ENCODE assay signal across 23 cellular contexts in the genomic region with DNA sequence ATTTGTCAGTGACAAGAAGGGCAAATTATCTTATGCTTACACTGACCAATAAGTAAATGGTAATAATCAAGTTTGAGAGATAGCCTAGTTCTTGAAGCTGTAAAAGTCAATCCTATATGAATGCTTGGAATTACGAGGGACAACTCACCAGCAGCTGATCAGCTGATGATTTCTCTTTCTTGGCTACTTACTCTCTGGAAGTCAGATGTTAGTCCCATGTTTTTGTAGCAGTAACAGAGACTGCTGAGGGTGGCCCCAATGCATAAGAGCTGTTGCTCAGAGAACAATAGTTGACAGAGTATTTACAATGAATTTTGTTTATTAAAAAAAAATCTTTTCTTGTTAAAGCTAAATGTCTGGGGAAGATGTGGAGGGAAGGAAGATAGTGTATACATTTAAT. TPM values are rescaled to one million over a fixed set of nuclear protein-coding genes. Genes with fewer than 3 reads are reported as not detected.
DNase-seq lines count a peak whose midpoint lies in the region; ATAC-seq and TF ChIP-seq lines count a peak whose summit lies in the region.
"Had no signal": no experiment of that assay in that cellular context is flagged by ENCODE, and none has a peak within 500 bp of the region (broad histone marks: within the 10 kb centered on the region; RNA-seq: fewer than 3 reads in every experiment).

No MANE protein-coding gene starts in this region.

- 67 to 72% methylated on average over 1 of the region's 1 CpG for WGBS in heart right ventricle, 2 donors

- DNase-seq in left ventricle myocardium inferior (no peak), heart right ventricle (no peak), epidermal melanocyte (ENCODE audit: insufficient read length, low spot score) (peak; percentile 44), foreskin melanocyte (peak; percentile 83), gastrocnemius medialis (no peak), pons (ENCODE audit: low spot score) (no peak), NCI-H82 treated with DMSO at 0.1 percent for 48 hours (lab: John Stamatoyannopoulos, UW; ENCODE audit: unreplicated experiment) (no peak)
- no peak for DNase-seq in central memory CD4-positive, alpha-beta T cell
- DNase-seq: AML-193; BE2C; CD4-positive, alpha-beta T cell; CD8-positive, alpha-beta memory T cell; DMS 273 treated with DMSO at 0.1 percent for 48 hours; DMS79; EL; GDM1; GM23248; H7; HCEC 1CT had no signal

- no peaks in the 10 kb centered on the region for H3K9me3 ChIP-seq in left ventricle myocardium inferior (replicated peaks)
- peaks cover 0 to 15% (median 0%) of the 10 kb centered on the region in 11 donors for H3K9me3 ChIP-seq in heart right ventricle
- H3K9me3 ChIP-seq in gastrocnemius medialis = no peaks in the 10 kb centered on the region

- ATAC-seq in heart right ventricle (no peak), gastrocnemius medialis (peak in 1 of 2 donors; percentile 59)

- H3K27ac ChIP-seq in left ventricle myocardium inferior (replicated peaks) (peak overlapping the region; percentile 20), heart right ventricle (peak overlapping the region in 2 of 10 donors; percentile 11 to 16), gastrocnemius medialis (peak overlapping the region; percentile 16 to 52 (median 28))
- H3K27ac ChIP-seq: 22Rv1; BLaER1 treated with 17β-estradiol and CSF1 and Interleukin-3, amounts not matched to agents 10 nM and 100 nM; GM23248 had no signal

- TF ChIP-seq POLR2A in gastrocnemius medialis (IDR thresholded peaks at IDR 0.05) = no peak

- H3K4me3 ChIP-seq in left ventricle myocardium inferior (no peak overlapping the region), heart right ventricle (no peak overlapping the region), gastrocnemius medialis (no peak overlapping the region)
- H3K4me3 ChIP-seq: BLaER1 treated with 17β-estradiol and CSF1 and Interleukin-3, amounts not matched to agents 10 nM and 100 nM; GM23248 had no signal

- in situ Hi-C loops in gastrocnemius medialis (cut with MboI; ENCODE audit: low sequenced_read_pairs in 4 of 4) = no loop called here

- H3K4me1 ChIP-seq in left ventricle myocardium inferior (peaks cover 33% of the 10 kb centered on the region), heart right ventricle (peaks cover 0 to 29% (median 7%) of the 10 kb centered on the region in 9 donors), gastrocnemius medialis (no peaks in the 10 kb centered on the region)
- H3K4me1 ChIP-seq: BE2C; BLaER1 treated with 17β-estradiol and CSF1 and Interleukin-3, amounts not matched to agents 10 nM and 100 nM had no signal

- intact Hi-C loops in left ventricle myocardium inferior (cut with micrococcal nuclease) = no loop called here
- intact Hi-C loops in heart right ventricle (cut with DNase I) = no loop called here
- intact Hi-C loops in gastrocnemius medialis (cut with DNase I; ENCODE audit: low total_unique reads) = no loop called here

- no peak for TF ChIP-seq CTCF in left ventricle myocardium inferior (IDR thresholded peaks at IDR 0.05; ENCODE audit: borderline replicate concordance)
- TF ChIP-seq CTCF in heart right ventricle (IDR thresholded peaks at IDR 0.05) = no peak
- TF ChIP-seq CTCF in gastrocnemius medialis (IDR thresholded peaks at IDR 0.05 in 4 of 5, conservative IDR thresholded peaks at IDR 0.05 in 1 of 5) = no peak

- H3K36me3 ChIP-seq in left ventricle myocardium inferior (peaks cover 57% of the 10 kb centered on the region), heart right ventricle (peaks cover 0 to 91% (median 20%) of the 10 kb centered on the region in 9 donors), gastrocnemius medialis (peaks cover 0 to 61% of the 10 kb centered on the region in 2 donors)

- no peaks in the 10 kb centered on the region for H3K27me3 ChIP-seq in left ventricle myocardium inferior (ENCODE audit: low read depth)
- H3K27me3 ChIP-seq in heart right ventricle = no peaks in the 10 kb centered on the region
- H3K27me3 ChIP-seq in gastrocnemius medialis = no peaks in the 10 kb centered on the region
- H3K27me3 ChIP-seq: BE2C; BLaER1 treated with 17β-estradiol and CSF1 and Interleukin-3, amounts not matched to agents 10 nM and 100 nM had no signal

RNA-seq across cellular contexts. Expression of gene CD160, which starts 39.3 kb away (rescaled TPM):
- not detected for total RNA-seq in left ventricle myocardium inferior
- total RNA-seq in heart right ventricle = under 1 TPM in 2 of 10 donors, not detected in 8; 0.18 to 0.58 TPM
- under 1 TPM in 1 of 2 donors, not detected in 1; 0.03 TPM for polyA plus RNA-seq in heart right ventricle
- total RNA-seq in gastrocnemius medialis = not detected
- total RNA-seq: CD4-positive, alpha-beta T cell; GM23248; H1 had no signal
- polyA plus RNA-seq: H1 had no signal

RNA-seq across cellular contexts. Expression of gene PDZK1, which starts 51.4 kb away (rescaled TPM):
- total RNA-seq in left ventricle myocardium inferior (0.16 TPM), heart right ventricle (1 to 10 TPM in 1 of 10 donors, under 1 TPM in 2, not detected in 7; 0.44 to 2.0 (median 0.47) TPM), gastrocnemius medialis (under 1 TPM in 1 of 4 donors, not detected in 3; 0.44 TPM)
- polyA plus RNA-seq in heart right ventricle = under 1 TPM; 0.17 to 0.44 TPM
- total RNA-seq: CD4-positive, alpha-beta T cell; CD8-positive, alpha-beta memory T cell; H1 had no signal
- polyA plus RNA-seq: CD14-positive monocyte had no signal

Comparison
In these comparisons a context has a peak if more than half of its experiments do, and no peak if none do; other contexts are left out.
1. DNase-seq: peak in epidermal melanocyte (single experiment) and foreskin melanocyte (single experiment); none in left ventricle myocardium inferior (single experiment), heart right ventricle (0 of 2), gastrocnemius medialis (0 of 2), pons (single experiment), NCI-H82 treated with DMSO at 0.1 percent for 48 hours (single experiment) and central memory CD4-positive, alpha-beta T cell (single experiment).